ENCODE assay signal across 8 cellular contexts in the genomic region with DNA sequence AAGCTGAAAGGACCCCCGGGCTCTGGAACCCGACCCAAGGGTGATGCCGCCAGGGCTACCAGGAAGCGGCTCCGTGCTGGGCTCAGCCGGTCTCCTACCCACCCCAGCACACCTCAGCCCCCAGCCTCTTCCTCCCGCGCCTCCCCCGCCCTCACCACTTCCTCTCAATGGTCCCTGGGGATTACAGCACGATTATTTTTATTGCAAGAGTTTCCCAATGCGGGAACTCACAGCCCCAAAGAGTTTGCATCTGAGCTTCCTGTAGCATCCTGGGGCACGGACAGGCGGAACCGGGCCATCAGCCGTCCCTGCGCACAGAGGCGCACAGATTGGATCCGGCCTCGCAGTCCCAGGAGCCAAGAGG.
DNase-seq lines count a peak whose midpoint lies in the region; ATAC-seq, FAIRE-seq and TF ChIP-seq lines count a peak whose summit lies in the region.

No MANE protein-coding gene starts in this region.

- H3K9ac ChIP-seq in iPS-15b (ENCODE audit: low read depth, low read length): no peak overlapping the region

- H3K4me1 ChIP-seq in ACC112 (ENCODE audit: control insufficient read depth, insufficient read depth, low read length, unreplicated experiment) (peaks cover 45% of the 10 kb centered on the region), iPS-15b (ENCODE audit: control insufficient read depth, insufficient read depth, low read length) (peaks cover 9% of the 10 kb centered on the region)

- no peaks in the 10 kb centered on the region for H3K79me2 ChIP-seq in ACC112 (ENCODE audit: control insufficient read depth, insufficient read depth, low read length, unreplicated experiment)

- no peaks in the 10 kb centered on the region for H3K9me3 ChIP-seq in iPS-15b (ENCODE audit: control insufficient read depth, insufficient read depth, low read length)

- H3K27me3 ChIP-seq in ACC112 (ENCODE audit: insufficient read depth, low read length) (peaks cover 14% of the 10 kb centered on the region), iPS-15b (ENCODE audit: control insufficient read depth, insufficient read depth, low read length) (peaks cover 54% of the 10 kb centered on the region)

- H2AFZ ChIP-seq in ACC112 (ENCODE audit: low read length, unreplicated experiment): no peak overlapping the region

- FAIRE-seq in RCC 7860 (lab: Jason Lieb, UNC): no peak

- H3K27ac ChIP-seq in ACC112 (ENCODE audit: low read depth, low read length) (no peak overlapping the region), VCaP (peak overlapping the region; percentile 54; the same call in 1 of the 2 replicates)

- ATAC-seq in GM21381 (IDR thresholded peaks at IDR 0.05; ENCODE audit: unreplicated experiment) (no peak), GM21360 (IDR thresholded peaks at IDR 0.05; ENCODE audit: unreplicated experiment) (no peak)

- TF ChIP-seq CTCF in VCaP (conservative IDR thresholded peaks at IDR 0.05): no peak

- H3K4me3 ChIP-seq in ACC112 (ENCODE audit: low read depth, low read length): peak overlapping the region; percentile 62; the same call in 1 of the 2 replicates
- H3K4me3 ChIP-seq in iPS-15b (ENCODE audit: low read depth, low read length): peak overlapping the region; percentile 50

- DNase-seq in GM19238 (ENCODE audit: insufficient read length, low spot score): peak; percentile 74
- no peak for DNase-seq in NCI-H2227 (lab: John Stamatoyannopoulos, UW; ENCODE audit: unreplicated experiment)
- DNase-seq in RCC 7860 (ENCODE audit: low spot score): no peak

- H3K36me3 ChIP-seq in ACC112 (ENCODE audit: insufficient read depth, low read length) (no peaks in the 10 kb centered on the region), iPS-15b (ENCODE audit: control insufficient read depth, insufficient read depth, low read length) (no peaks in the 10 kb centered on the region)
